28 cellular contexts compared by ENCODE assay signal in the genomic region with DNA sequence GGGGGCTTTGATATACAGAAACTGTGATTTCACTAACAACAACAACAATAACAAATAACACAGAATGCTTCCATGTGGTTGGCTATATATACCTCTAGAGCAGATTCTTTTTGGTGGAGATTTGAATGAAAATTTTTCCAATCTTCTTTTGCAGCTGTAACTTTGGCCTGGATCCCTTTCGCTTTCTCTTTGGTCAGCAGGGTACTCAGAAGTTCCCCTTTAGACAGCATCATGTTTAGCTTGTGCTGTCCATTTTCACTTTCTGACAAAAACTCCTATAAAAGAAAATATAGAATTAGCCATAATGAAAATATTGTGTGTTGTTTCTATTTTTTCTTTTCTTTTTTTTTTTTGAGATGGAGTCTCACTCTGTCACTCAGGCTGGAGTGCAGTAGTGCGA.
"Had no signal": no experiment of that assay in that cellular context is flagged by ENCODE, and none has a peak within 500 bp of the region (broad histone marks: within the 10 kb centered on the region; RNA-seq: fewer than 3 reads in every experiment).

No MANE protein-coding gene starts in this region.

- H3K27ac ChIP-seq: adrenal gland, body of pancreas, colonic mucosa, epithelial cell of prostate had no signal

- H3K36me3 Mint-ChIP-seq: activated CD4-positive, alpha-beta memory T cell treated with anti-CD3 and anti-CD28 coated beads for 36 hours; activated CD8-positive, alpha-beta memory T cell treated with anti-CD3 and anti-CD28 coated beads, Interleukin-2, amount 10 ng/mL, durations not matched to agents 7 days and 5 days; activated naive CD4-positive, alpha-beta T cell treated with anti-CD3 and anti-CD28 coated beads, Interleukin-2, amount 50 U/mL, for 24 hours; activated naive CD8-positive, alpha-beta T cell treated with anti-CD3 and anti-CD28 coated beads for 36 hours had no signal

- ATAC-seq: activated CD4-positive, alpha-beta T cell treated with anti-CD3 and anti-CD28 coated beads for 36 hours; activated CD8-positive, alpha-beta memory T cell treated with anti-CD3 and anti-CD28 coated beads, Interleukin-2, amount 10 ng/mL, durations not matched to agents 7 days and 5 days; activated CD8-positive, alpha-beta T cell treated with anti-CD3 and anti-CD28 coated beads, Interleukin-2, amount 10 ng/mL, durations not matched to agents 7 days and 5 days; activated naive CD8-positive, alpha-beta T cell treated with anti-CD3 and anti-CD28 coated beads, Interleukin-2, amount 50 U/mL, for 24 hours; body of pancreas had no signal

- H3K36me3 ChIP-seq: colonic mucosa had no signal

- H3K4me3 ChIP-seq: adrenal gland, body of pancreas, colonic mucosa had no signal

- H3K4me3 Mint-ChIP-seq: activated CD4-positive, alpha-beta memory T cell treated with anti-CD3 and anti-CD28 coated beads for 36 hours; activated CD4-positive, alpha-beta T cell treated with anti-CD3 and anti-CD28 coated beads for 36 hours; activated CD4-positive, alpha-beta T cell treated with anti-CD3 and anti-CD28 coated beads, Interleukin-2, amount 10 ng/mL, durations not matched to agents 24 days and 14 days; activated CD8-positive, alpha-beta memory T cell treated with anti-CD3 and anti-CD28 coated beads, Interleukin-2, amount 10 ng/mL, durations not matched to agents 7 days and 5 days; activated CD8-positive, alpha-beta T cell treated with anti-CD3 and anti-CD28 coated beads, Interleukin-2, amount 10 ng/mL, durations not matched to agents 7 days and 5 days; activated naive CD4-positive, alpha-beta T cell treated with anti-CD3 and anti-CD28 coated beads for 36 hours; activated naive CD4-positive, alpha-beta T cell treated with anti-CD3 and anti-CD28 coated beads, Interleukin-2, amount 50 U/mL, for 24 hours; activated naive CD8-positive, alpha-beta T cell treated with anti-CD3 and anti-CD28 coated beads for 36 hours; activated naive CD8-positive, alpha-beta T cell treated with anti-CD3 and anti-CD28 coated beads, Interleukin-2, amount 50 U/mL, for 24 hours; activated T-helper 1 cell treated with anti-CD3 and anti-CD28 coated beads, Interleukin-12 subunit alpha, Interleukin-12 subunit beta, Interleukin-2, Interleukin-4 antibody, amounts not matched to agents 30 ng/mL and 10 ng/mL and 1 ng/mL, durations not matched to agents 14 hours and 24 hours and 36 hours had no signal

- H3K9me3 Mint-ChIP-seq: activated CD4-positive, alpha-beta memory T cell treated with anti-CD3 and anti-CD28 coated beads for 36 hours; activated CD4-positive, alpha-beta T cell treated with anti-CD3 and anti-CD28 coated beads, Interleukin-2, amount 10 ng/mL, durations not matched to agents 24 days and 14 days; activated naive CD4-positive, alpha-beta T cell treated with anti-CD3 and anti-CD28 coated beads for 36 hours; activated naive CD4-positive, alpha-beta T cell treated with anti-CD3 and anti-CD28 coated beads, Interleukin-2, amount 50 U/mL, for 24 hours; activated naive CD8-positive, alpha-beta T cell treated with anti-CD3 and anti-CD28 coated beads for 36 hours; activated naive CD8-positive, alpha-beta T cell treated with anti-CD3 and anti-CD28 coated beads, Interleukin-2, amount 50 U/mL, for 24 hours; activated T-helper 1 cell treated with anti-CD3 and anti-CD28 coated beads, Interleukin-12 subunit alpha, Interleukin-12 subunit beta, Interleukin-2, Interleukin-4 antibody, amounts not matched to agents 30 ng/mL and 10 ng/mL and 1 ng/mL, durations not matched to agents 14 hours and 24 hours and 36 hours; activated T-helper 2 cell treated with anti-CD3 and anti-CD28 coated beads, Interferon-gamma antibody, Interleukin-2, Interleukin-4, amounts not matched to agents 10 μg/mL and 5 μg/mL and 100 μg/mL, durations not matched to agents 14 hours and 24 hours and 36 hours had no signal

- H3K27ac Mint-ChIP-seq: activated CD4-positive, alpha-beta memory T cell treated with anti-CD3 and anti-CD28 coated beads for 36 hours; activated CD4-positive, alpha-beta T cell treated with anti-CD3 and anti-CD28 coated beads for 36 hours; activated CD4-positive, alpha-beta T cell treated with anti-CD3 and anti-CD28 coated beads, Interleukin-2, amount 10 ng/mL, durations not matched to agents 24 days and 14 days; activated CD8-positive, alpha-beta memory T cell treated with anti-CD3 and anti-CD28 coated beads, Interleukin-2, amount 10 ng/mL, durations not matched to agents 7 days and 5 days; activated CD8-positive, alpha-beta T cell treated with anti-CD3 and anti-CD28 coated beads, Interleukin-2, amount 10 ng/mL, durations not matched to agents 7 days and 5 days; activated naive CD4-positive, alpha-beta T cell treated with anti-CD3 and anti-CD28 coated beads for 36 hours; activated naive CD4-positive, alpha-beta T cell treated with anti-CD3 and anti-CD28 coated beads, Interleukin-2, amount 50 U/mL, for 24 hours; activated naive CD8-positive, alpha-beta T cell treated with anti-CD3 and anti-CD28 coated beads for 36 hours; activated naive CD8-positive, alpha-beta T cell treated with anti-CD3 and anti-CD28 coated beads, Interleukin-2, amount 50 U/mL, for 24 hours; activated T-helper 1 cell treated with anti-CD3 and anti-CD28 coated beads, Interleukin-12 subunit alpha, Interleukin-12 subunit beta, Interleukin-2, Interleukin-4 antibody, amounts not matched to agents 30 ng/mL and 10 ng/mL and 1 ng/mL, durations not matched to agents 14 hours and 24 hours and 36 hours; activated T-helper 2 cell treated with anti-CD3 and anti-CD28 coated beads, Interferon-gamma antibody, Interleukin-2, Interleukin-4, amounts not matched to agents 10 μg/mL and 5 μg/mL and 100 μg/mL, durations not matched to agents 14 hours and 24 hours and 36 hours had no signal

- H3K9me3 ChIP-seq: adrenal gland, body of pancreas, colonic mucosa had no signal

- DNase-seq: activated CD4-positive, alpha-beta memory T cell treated with anti-CD3 and anti-CD28 coated beads for 36 hours; activated CD4-positive, alpha-beta T cell treated with anti-CD3 and anti-CD28 coated beads for 36 hours; activated CD4-positive, alpha-beta T cell treated with anti-CD3 and anti-CD28 coated beads, Interleukin-2, amount 10 ng/mL, durations not matched to agents 24 days and 14 days; activated CD4-positive, CD25-positive, alpha-beta regulatory T cell; activated CD4-positive, CD25-positive, alpha-beta regulatory T cell treated with anti-CD3 and anti-CD28 coated beads, Interleukin-2, amount 50 U/mL, for 72 hours; activated CD8-positive, alpha-beta memory T cell treated with anti-CD3 and anti-CD28 coated beads, Interleukin-2, amount 10 ng/mL, durations not matched to agents 7 days and 5 days; activated CD8-positive, alpha-beta memory T cell treated with anti-CD3 and anti-CD28 coated beads, Interleukin-2, amount 50 U/mL, for 4 hours; activated CD8-positive, alpha-beta T cell treated with anti-CD3 and anti-CD28 coated beads, Interleukin-2, amount 10 ng/mL, durations not matched to agents 7 days and 5 days; activated effector memory CD4-positive, alpha-beta T cell treated with anti-CD3 and anti-CD28 coated beads, Interleukin-2, amount 50 U/mL, for 16 hours; activated naive CD4-positive, alpha-beta T cell treated with anti-CD3 and anti-CD28 coated beads for 36 hours; activated naive CD8-positive, alpha-beta T cell treated with anti-CD3 and anti-CD28 coated beads for 36 hours; activated naive CD8-positive, alpha-beta T cell treated with anti-CD3 and anti-CD28 coated beads, Interleukin-2, amount 50 U/mL, for 24 hours; activated T-cell treated with anti-CD3 and anti-CD28 coated beads, Interleukin-2, amount 50 U/mL, for 1 hour; activated T-cell treated with anti-CD3 and anti-CD28 coated beads, Interleukin-2, amount 50 U/mL, for 48 hours; adrenal gland; amygdala; aorta; body of pancreas; caudate nucleus; colonic mucosa; effector CD8-positive, alpha-beta T cell; foreskin fibroblast; head of caudate nucleus; T-helper 2 cell had no signal

- H3K4me1 ChIP-seq: colonic mucosa had no signal

- H3K27me3 ChIP-seq: adrenal gland, body of pancreas, colonic mucosa had no signal

- H3K27me3 Mint-ChIP-seq: activated CD8-positive, alpha-beta memory T cell treated with anti-CD3 and anti-CD28 coated beads, Interleukin-2, amount 10 ng/mL, durations not matched to agents 7 days and 5 days had no signal

- H3K4me1 Mint-ChIP-seq: activated CD4-positive, alpha-beta T cell treated with anti-CD3 and anti-CD28 coated beads for 36 hours; activated CD4-positive, alpha-beta T cell treated with anti-CD3 and anti-CD28 coated beads, Interleukin-2, amount 10 ng/mL, durations not matched to agents 24 days and 14 days; activated CD8-positive, alpha-beta memory T cell treated with anti-CD3 and anti-CD28 coated beads, Interleukin-2, amount 10 ng/mL, durations not matched to agents 7 days and 5 days; activated naive CD4-positive, alpha-beta T cell treated with anti-CD3 and anti-CD28 coated beads, Interleukin-2, amount 50 U/mL, for 24 hours; activated naive CD8-positive, alpha-beta T cell treated with anti-CD3 and anti-CD28 coated beads for 36 hours; activated naive CD8-positive, alpha-beta T cell treated with anti-CD3 and anti-CD28 coated beads, Interleukin-2, amount 50 U/mL, for 24 hours had no signal
